Comparison of ENCODE assay signal across 13 cellular contexts in the genomic region with DNA sequence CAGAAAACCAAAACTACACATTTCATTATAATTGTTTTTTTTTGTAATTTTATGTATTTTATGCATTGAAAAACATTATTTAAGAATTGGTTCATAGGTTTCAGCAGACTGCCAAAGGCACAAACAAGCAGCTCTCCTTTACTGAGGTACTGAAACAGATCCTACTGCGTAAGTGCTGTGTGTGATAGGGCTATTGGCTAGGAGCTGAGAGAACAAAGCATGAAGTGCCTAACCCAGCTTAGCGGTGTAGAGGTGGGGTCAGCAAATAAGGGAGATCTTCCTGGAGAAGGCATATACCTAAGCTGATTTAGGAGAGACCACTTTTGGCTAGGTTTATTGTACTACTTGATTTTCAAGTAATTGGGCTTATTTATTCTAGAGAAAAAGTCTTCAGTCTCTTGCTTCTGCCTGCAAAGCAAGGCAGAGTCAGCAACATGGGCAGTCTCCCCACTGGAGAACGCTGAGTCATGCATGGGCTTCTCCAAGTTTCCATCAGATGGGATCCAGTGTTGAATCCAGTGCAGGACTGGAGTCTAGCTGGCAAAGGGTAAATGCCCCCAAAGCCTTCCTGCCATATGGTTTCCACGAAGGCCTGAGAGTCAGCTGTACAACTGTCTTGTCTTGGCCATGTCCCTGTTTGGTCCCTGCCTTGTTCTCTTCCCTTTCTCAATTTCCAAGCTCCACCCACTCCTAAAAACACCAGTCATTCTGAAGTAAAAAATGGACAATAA. TPM values are rescaled to one million over a fixed set of nuclear protein-coding genes. Genes with fewer than 3 reads are reported as not detected.
A peak's percentile ranks its signal among the peaks of the same experiment; 100 is the strongest.
DNase-seq lines count a peak whose midpoint lies in the region; ATAC-seq and TF ChIP-seq lines count a peak whose summit lies in the region.
"Had no signal": no experiment of that assay in that cellular context is flagged by ENCODE, and none has a peak within 500 bp of the region (broad histone marks: within the 10 kb centered on the region; RNA-seq: fewer than 3 reads in every experiment).

No MANE protein-coding gene starts in this region.

- ATAC-seq in HG03025 (IDR thresholded peaks at IDR 0.05; ENCODE audit: low FRiP score, unreplicated experiment), result no peak
- ATAC-seq in GM21717 (IDR thresholded peaks at IDR 0.05; ENCODE audit: unreplicated experiment), result no peak
- ATAC-seq: stimulated activated naive CD8-positive, alpha-beta T cell treated with anti-CD3 and anti-CD28 coated beads, Interleukin-15, Interleukin-2, amounts not matched to agents 100 U/mL and 50 U/mL, for 24 hours had no signal

- peak overlapping the region; percentile 15 for H3K27ac Mint-ChIP-seq in activated T-helper 1 cell treated with anti-CD3 and anti-CD28 coated beads, Interleukin-12 subunit alpha, Interleukin-12 subunit beta, Interleukin-2, Interleukin-4 antibody, amounts not matched to agents 30 ng/mL and 10 ng/mL and 1 ng/mL, durations not matched to agents 14 hours and 24 hours and 36 hours
- H3K27ac Mint-ChIP-seq: activated CD4-positive, alpha-beta T cell treated with anti-CD3 and anti-CD28 coated beads, Interleukin-2, amount 10 ng/mL, durations not matched to agents 7 days and 5 days had no signal

- H2AFZ ChIP-seq in OCI-LY7 (ENCODE audit: low read length), result no peak overlapping the region

- H3K4me3 ChIP-seq in AG09309 (ENCODE audit: control insufficient read depth, low read depth, low read length), result no peak overlapping the region
- no peak overlapping the region for H3K4me3 ChIP-seq in OCI-LY7 (ENCODE audit: low read depth, low read length, poor library complexity, severe bottlenecking)
- H3K4me3 ChIP-seq: mucosa of descending colon had no signal

- TF ChIP-seq CTCF in AG09309 (IDR thresholded peaks at IDR 0.05; ENCODE audit: control insufficient read depth, insufficient read depth, low read depth, low read length, missing control alignments) (no peak), OCI-LY7 (conservative IDR thresholded peaks at IDR 0.05; ENCODE audit: low read length) (no peak)

- H3K79me2 ChIP-seq in OCI-LY7 (ENCODE audit: insufficient read depth, low read depth, low read length), result no peaks in the 10 kb centered on the region

- H3K4me1 ChIP-seq in OCI-LY7 (ENCODE audit: insufficient read depth, low read length, poor library complexity, severe bottlenecking), result no peaks in the 10 kb centered on the region

- H3K9me3 ChIP-seq in OCI-LY7 (ENCODE audit: low read length), result no peaks in the 10 kb centered on the region
- H3K9me3 ChIP-seq: mucosa of descending colon had no signal

- peaks cover 21% of the 10 kb centered on the region for H3K36me3 ChIP-seq in OCI-LY7 (ENCODE audit: insufficient read depth, low read length)

- CTCF ChIA-PET in OCI-LY7 (lab: Charles Lee; ENCODE audit: unreplicated experiment), result no interaction called here

- peak; percentile 5 for DNase-seq in AG09309 (ENCODE audit: low read depth)
- peak; percentile 14 for DNase-seq in H4 (ENCODE audit: low spot score)
- no peak for DNase-seq in activated T-helper 1 cell treated with anti-CD3 and anti-CD28 coated beads, Interleukin-12 subunit alpha, Interleukin-12 subunit beta, Interleukin-2, Interleukin-4 antibody, amounts not matched to agents 30 ng/mL and 10 ng/mL and 1 ng/mL, durations not matched to agents 14 hours and 24 hours and 36 hours (ENCODE audit: low spot score)
- peak; percentile 38 for DNase-seq in inferior parietal cortex (ENCODE audit: extremely low spot score)
- DNase-seq in OCI-LY7 (ENCODE audit: low spot score), result no peak
- no peak for DNase-seq in activated CD4-positive, alpha-beta T cell treated with anti-CD3 and anti-CD28 coated beads for 1 hour
- DNase-seq: activated CD4-positive, alpha-beta T cell treated with anti-CD3 and anti-CD28 coated beads, Interleukin-2, amount 10 ng/mL, durations not matched to agents 7 days and 5 days; mucosa of descending colon; NCI-H146; stimulated activated naive CD8-positive, alpha-beta T cell treated with anti-CD3 and anti-CD28 coated beads, Interleukin-15, Interleukin-2, amounts not matched to agents 100 U/mL and 50 U/mL, for 24 hours had no signal

- BruUV-seq in OCI-LY7 (replicated peaks; lab: Mats Ljungman, UMichigan), result no TSS peak

- intact Hi-C loops in activated T-helper 1 cell treated with anti-CD3 and anti-CD28 coated beads, Interleukin-12 subunit alpha, Interleukin-12 subunit beta, Interleukin-2, Interleukin-4 antibody, amounts not matched to agents 30 ng/mL and 10 ng/mL and 1 ng/mL, durations not matched to agents 14 hours and 24 hours and 36 hours (cut with micrococcal nuclease), result no loop called here
- intact Hi-C loops in OCI-LY7 (cut with micrococcal nuclease; ENCODE audit: unreplicated experiment), result no loop called here

- H3K36me3 Mint-ChIP-seq in activated T-helper 1 cell treated with anti-CD3 and anti-CD28 coated beads, Interleukin-12 subunit alpha, Interleukin-12 subunit beta, Interleukin-2, Interleukin-4 antibody, amounts not matched to agents 30 ng/mL and 10 ng/mL and 1 ng/mL, durations not matched to agents 14 hours and 24 hours and 36 hours (ENCODE audit: low read depth), result peaks cover 9% of the 10 kb centered on the region

- no peak overlapping the region for H3K4me3 Mint-ChIP-seq in activated T-helper 1 cell treated with anti-CD3 and anti-CD28 coated beads, Interleukin-12 subunit alpha, Interleukin-12 subunit beta, Interleukin-2, Interleukin-4 antibody, amounts not matched to agents 30 ng/mL and 10 ng/mL and 1 ng/mL, durations not matched to agents 14 hours and 24 hours and 36 hours
- H3K4me3 Mint-ChIP-seq: activated CD4-positive, alpha-beta T cell treated with anti-CD3 and anti-CD28 coated beads, Interleukin-2, amount 10 ng/mL, durations not matched to agents 7 days and 5 days had no signal

- H4K20me1 ChIP-seq in OCI-LY7 (ENCODE audit: insufficient read depth, low read length), result no peaks in the 10 kb centered on the region

- POLR2A ChIA-PET in OCI-LY7 (lab: Charles Lee), result interaction anchor here (0.5 kb wide), 1 partner anchor 347 kb away, joined by 6 read pairs; no protein-coding TSS in a partner anchor

- no peaks in the 10 kb centered on the region for H3K27me3 Mint-ChIP-seq in activated T-helper 1 cell treated with anti-CD3 and anti-CD28 coated beads, Interleukin-12 subunit alpha, Interleukin-12 subunit beta, Interleukin-2, Interleukin-4 antibody, amounts not matched to agents 30 ng/mL and 10 ng/mL and 1 ng/mL, durations not matched to agents 14 hours and 24 hours and 36 hours (ENCODE audit: insufficient read depth)
- H3K27me3 Mint-ChIP-seq: activated CD4-positive, alpha-beta T cell treated with anti-CD3 and anti-CD28 coated beads, Interleukin-2, amount 10 ng/mL, durations not matched to agents 7 days and 5 days had no signal

- no peaks in the 10 kb centered on the region for H3K4me1 Mint-ChIP-seq in activated T-helper 1 cell treated with anti-CD3 and anti-CD28 coated beads, Interleukin-12 subunit alpha, Interleukin-12 subunit beta, Interleukin-2, Interleukin-4 antibody, amounts not matched to agents 30 ng/mL and 10 ng/mL and 1 ng/mL, durations not matched to agents 14 hours and 24 hours and 36 hours (ENCODE audit: low read depth)
- H3K4me1 Mint-ChIP-seq: activated CD4-positive, alpha-beta T cell treated with anti-CD3 and anti-CD28 coated beads, Interleukin-2, amount 10 ng/mL, durations not matched to agents 7 days and 5 days had no signal

- H3K9me2 ChIP-seq in OCI-LY7 (ENCODE audit: insufficient read depth, low read length), result no peaks in the 10 kb centered on the region

- H3K27ac ChIP-seq in OCI-LY7 (ENCODE audit: low read depth, low read length, poor library complexity, severe bottlenecking), result no peak overlapping the region
- H3K27ac ChIP-seq: HL-60 had no signal

- H3K9me3 Mint-ChIP-seq in activated T-helper 1 cell treated with anti-CD3 and anti-CD28 coated beads, Interleukin-12 subunit alpha, Interleukin-12 subunit beta, Interleukin-2, Interleukin-4 antibody, amounts not matched to agents 30 ng/mL and 10 ng/mL and 1 ng/mL, durations not matched to agents 14 hours and 24 hours and 36 hours, result no peaks in the 10 kb centered on the region
- H3K9me3 Mint-ChIP-seq: activated CD4-positive, alpha-beta T cell treated with anti-CD3 and anti-CD28 coated beads, Interleukin-2, amount 10 ng/mL, durations not matched to agents 7 days and 5 days had no signal

- H3K4me2 ChIP-seq in OCI-LY7 (ENCODE audit: low read length), result no peak overlapping the region

RNA-seq across cellular contexts. Expression of gene YTHDF2, which starts 18.0 kb away (rescaled TPM):
- total RNA-seq in H4 (2014; rRNA removed; shearing (Covaris generic)), result 56.8 and 65.9 TPM in 2 replicates
- total RNA-seq in activated T-helper 1 cell treated with anti-CD3 and anti-CD28 coated beads, Interleukin-12 subunit alpha, Interleukin-12 subunit beta, Interleukin-2, Interleukin-4 antibody, amounts not matched to agents 30 ng/mL and 10 ng/mL and 1 ng/mL, durations not matched to agents 14 hours and 24 hours and 36 hours, result 91.7 and 94.9 TPM in 2 replicates
- total RNA-seq in OCI-LY7 (2014; rRNA removed; shearing (Covaris generic)), result 46.6 and 57.9 TPM in 2 replicates
- 82.6 and 83.6 TPM in 2 replicates for total RNA-seq in OCI-LY7 (2022)

RNA-seq across cellular contexts. Expression of gene GMEB1, which starts 50.2 kb away (rescaled TPM):
- total RNA-seq in H4 (2014; rRNA removed; shearing (Covaris generic)), result 3.0 and 5.6 TPM in 2 replicates
- 27.2 and 30.3 TPM in 2 replicates for total RNA-seq in activated T-helper 1 cell treated with anti-CD3 and anti-CD28 coated beads, Interleukin-12 subunit alpha, Interleukin-12 subunit beta, Interleukin-2, Interleukin-4 antibody, amounts not matched to agents 30 ng/mL and 10 ng/mL and 1 ng/mL, durations not matched to agents 14 hours and 24 hours and 36 hours
- 12.5 and 13.0 TPM in 2 replicates for total RNA-seq in OCI-LY7 (2014; rRNA removed; shearing (Covaris generic))
- 22.5 and 25.9 TPM in 2 replicates for total RNA-seq in OCI-LY7 (2022)

Comparison
In these comparisons a context has a peak if more than half of its experiments do, and no peak if none do; other contexts are left out.
1. DNase-seq: peak in AG09309 (single experiment), H4 (single experiment) and inferior parietal cortex (single experiment); none in activated T-helper 1 cell treated with anti-CD3 and anti-CD28 coated beads, Interleukin-12 subunit alpha, Interleukin-12 subunit beta, Interleukin-2, Interleukin-4 antibody, amounts not matched to agents 30 ng/mL and 10 ng/mL and 1 ng/mL, durations not matched to agents 14 hours and 24 hours and 36 hours (single experiment), OCI-LY7 (single experiment) and activated CD4-positive, alpha-beta T cell treated with anti-CD3 and anti-CD28 coated beads for 1 hour (single experiment).